13 cellular contexts compared by ENCODE assay signal in the genomic region with DNA sequence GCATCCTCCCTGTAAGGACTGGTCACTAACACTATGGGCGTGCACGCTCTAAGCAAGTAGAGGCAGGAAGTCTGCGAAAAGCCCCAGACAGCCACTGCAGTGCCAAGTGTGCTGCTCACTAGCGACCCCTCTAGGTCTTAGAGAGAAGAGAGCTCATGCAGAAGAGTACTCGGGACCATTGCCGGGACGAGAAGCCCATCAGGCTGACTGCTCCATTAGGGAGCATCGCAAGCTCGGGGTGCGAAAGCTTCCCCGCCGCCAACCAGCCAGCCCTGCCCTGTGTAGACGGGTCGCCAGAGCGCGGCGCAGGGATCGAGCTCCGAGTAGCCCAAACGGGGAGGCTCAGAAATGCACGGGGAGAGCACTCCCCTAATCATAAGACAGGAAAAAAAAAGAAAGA. TPM values are rescaled to one million over a fixed set of nuclear protein-coding genes. Genes with fewer than 3 reads are reported as not detected.
DNase-seq lines count a peak whose midpoint lies in the region; ATAC-seq, FAIRE-seq and TF ChIP-seq lines count a peak whose summit lies in the region.
"Had no signal": no experiment of that assay in that cellular context is flagged by ENCODE, and none has a peak within 500 bp of the region (broad histone marks: within the 10 kb centered on the region; RNA-seq: fewer than 3 reads in every experiment).

No MANE protein-coding gene starts in this region.

- H3K9me1 ChIP-seq in keratinocyte (ENCODE audit: control insufficient read depth, extremely low read depth, insufficient read depth, low read length) = no peaks in the 10 kb centered on the region

- in situ Hi-C loops in astrocyte of the spinal cord (cut with HindIII; ENCODE audit: low sequenced_read_pairs) = no loop called here

- H4K20me1 ChIP-seq in DND-41 (ENCODE audit: insufficient read depth, low read length) = no peaks in the 10 kb centered on the region
- H4K20me1 ChIP-seq in keratinocyte (ENCODE audit: control insufficient read depth, extremely low read depth, insufficient read depth, low read length) = no peaks in the 10 kb centered on the region

- no peak overlapping the region for H3K4me2 ChIP-seq in DND-41 (ENCODE audit: insufficient read depth, low read length)
- no peak overlapping the region for H3K4me2 ChIP-seq in keratinocyte (ENCODE audit: control insufficient read depth, extremely low read depth, insufficient read depth, low read depth, low read length)

- H3K4me1 ChIP-seq in DND-41 (ENCODE audit: insufficient read depth, low read length) (no peaks in the 10 kb centered on the region), keratinocyte (ENCODE audit: control insufficient read depth, extremely low read depth, insufficient read depth, low read length) (no peaks in the 10 kb centered on the region), right cardiac atrium (ENCODE audit: control insufficient read depth, insufficient read depth, low read length) (peaks cover 3% of the 10 kb centered on the region)
- H3K4me1 ChIP-seq: colonic mucosa had no signal

- H3K4me1 Mint-ChIP-seq in HFFc6 (ENCODE audit: low read depth) = no peaks in the 10 kb centered on the region; the same call in 1 of the 2 replicates

- dilution Hi-C loops in keratinocyte (cut with MboI; ENCODE audit: extremely low pct_ligation_motif_present, low sequenced_read_pairs) = no loop called here

- no peaks in the 10 kb centered on the region for H3K9me3 Mint-ChIP-seq in HFFc6

- H2AFZ ChIP-seq in DND-41 (ENCODE audit: low read depth, low read length) (no peak overlapping the region), keratinocyte (ENCODE audit: control insufficient read depth, low read length) (no peak overlapping the region)

- no peak for FAIRE-seq in keratinocyte (lab: Jason Lieb, UNC)

- H3K27ac Mint-ChIP-seq in HFFc6 = no peak overlapping the region

- no peaks in the 10 kb centered on the region for H3K9me3 ChIP-seq in DND-41 (ENCODE audit: insufficient read depth, low read length, severe bottlenecking)
- no peaks in the 10 kb centered on the region for H3K9me3 ChIP-seq in keratinocyte (ENCODE audit: control insufficient read depth, low read depth, low read length)
- H3K9me3 ChIP-seq in right cardiac atrium (ENCODE audit: control insufficient read depth, low read length) = no peaks in the 10 kb centered on the region
- H3K9me3 ChIP-seq: colonic mucosa had no signal

- H3K4me3 ChIP-seq in DND-41 (ENCODE audit: low read depth in 1 of 2, low read length in 2 of 2) (no peak overlapping the region), astrocyte of the spinal cord (ENCODE audit: low read depth, low read length) (no peak overlapping the region), keratinocyte (ENCODE audit: control insufficient read depth in 2 of 3, extremely low read depth in 1 of 3, insufficient read depth in 2 of 3, low read depth in 1 of 3, low read length in 3 of 3) (no peak overlapping the region), right cardiac atrium (ENCODE audit: low read length) (no peak overlapping the region)
- H3K4me3 ChIP-seq: colonic mucosa had no signal

- H3K27ac ChIP-seq in DND-41 (ENCODE audit: low read length) (no peak overlapping the region), keratinocyte (ENCODE audit: control insufficient read depth, insufficient read depth, low read length) (no peak overlapping the region), right cardiac atrium (ENCODE audit: low read length) (no peak overlapping the region)
- H3K27ac ChIP-seq: colonic mucosa had no signal

- H3K9ac ChIP-seq in DND-41 (ENCODE audit: low read depth, low read length) = no peak overlapping the region
- H3K9ac ChIP-seq in keratinocyte (ENCODE audit: control insufficient read depth, extremely low read depth, insufficient read depth, low read length) = no peak overlapping the region

- no peaks in the 10 kb centered on the region for H3K36me3 Mint-ChIP-seq in HFFc6 (ENCODE audit: low read depth)

- no peaks in the 10 kb centered on the region for H3K79me2 ChIP-seq in DND-41 (ENCODE audit: insufficient read depth, low read length)
- no peaks in the 10 kb centered on the region for H3K79me2 ChIP-seq in keratinocyte (ENCODE audit: control insufficient read depth, insufficient read depth, low read length)

- TF ChIP-seq CTCF in DND-41 (IDR thresholded peaks at IDR 0.05; ENCODE audit: borderline replicate concordance, extremely low read depth, low read length, poor library complexity, severe bottlenecking) (peak; percentile 34), HFFc6 (IDR thresholded peaks at IDR 0.05) (peak; percentile 24), astrocyte of the spinal cord (IDR thresholded peaks at IDR 0.05; ENCODE audit: low read depth, low read length) (peak; percentile 37), keratinocyte (optimal IDR thresholded peaks at IDR 0.05 in 1 of 3, IDR thresholded peaks at IDR 0.05 in 1 of 3, conservative IDR thresholded peaks at IDR 0.05 in 1 of 3; ENCODE audit: extremely low read depth in 1 of 3, insufficient read depth in 2 of 3, low read length in 3 of 3) (peak; percentile 13 to 30 (median 19))

- H3K27me3 Mint-ChIP-seq in HFFc6 (ENCODE audit: insufficient read depth) = peaks cover 8% of the 10 kb centered on the region; the same call in 1 of the 2 replicates

- H3K27me3 ChIP-seq in DND-41 (ENCODE audit: insufficient read depth, low read length, poor library complexity) (peaks cover 9% of the 10 kb centered on the region), keratinocyte (ENCODE audit: control insufficient read depth, extremely low read depth, insufficient read depth, low read length) (peaks cover 29% of the 10 kb centered on the region), right cardiac atrium (ENCODE audit: control insufficient read depth, insufficient read depth) (peaks cover 17% of the 10 kb centered on the region)

- WGBS in right cardiac atrium = 5% methylated on average over 21 of the region's 21 CpGs

- no peak for DNase-seq in DND-41
- DNase-seq in HFFc6 = no peak
- no peak for DNase-seq in astrocyte of the spinal cord (ENCODE audit: low read depth, low spot score)
- no peak for DNase-seq in keratinocyte (ENCODE audit: low read depth, low spot score)
- DNase-seq in A172 (ENCODE audit: low spot score) = no peak
- no peak for DNase-seq in head of caudate nucleus
- no peak for DNase-seq in right cardiac atrium
- DNase-seq: colonic mucosa, NCI-H524 treated with DMSO at 0.1 percent for 48 hours, nucleus accumbens, T1000 had no signal

- ATAC-seq in DND-41 (ENCODE audit: insufficient read depth, low read depth) (no peak), GM19023 (IDR thresholded peaks at IDR 0.05; ENCODE audit: unreplicated experiment) (no peak), right cardiac atrium (no peak)

- intact Hi-C loops in head of caudate nucleus (cut with DNase I) (no loop called here), right cardiac atrium (cut with DNase I) (no loop called here)

- H3K4me3 Mint-ChIP-seq in HFFc6 = no peak overlapping the region
- H3K4me3 Mint-ChIP-seq: activated T-helper 1 cell treated with anti-CD3 and anti-CD28 coated beads, Interleukin-12 subunit alpha, Interleukin-12 subunit beta, Interleukin-2, Interleukin-4 antibody, amounts not matched to agents 30 ng/mL and 10 ng/mL and 1 ng/mL, durations not matched to agents 14 hours and 24 hours and 36 hours had no signal

- H3K36me3 ChIP-seq in DND-41 (ENCODE audit: insufficient read depth, low read length) (no peaks in the 10 kb centered on the region), keratinocyte (ENCODE audit: control insufficient read depth in 2 of 2, extremely low read depth in 1 of 2, insufficient read depth in 2 of 2, low read length in 2 of 2) (no peaks in the 10 kb centered on the region)
- H3K36me3 ChIP-seq: colonic mucosa had no signal

RNA-seq across cellular contexts. Expression of a gene that starts 16.6 kb away (rescaled TPM):
- not detected for total RNA-seq in HFFc6 (2021; fragmentation: NEBNext Ultra II Directional; extraction: Animal tissue kit (Norgen Biotek cat#: 25700))
- polyA plus RNA-seq in keratinocyte (not detected in 3 replicates), right cardiac atrium (not detected)
- polyA plus RNA-seq in keratinocyte (2011; ENCODE audit: low read depth) = not detected
- polyA plus RNA-seq in keratinocyte (2011; cell fraction: cytosol; rRNA removed) = not detected in 2 replicates
- 0.03 TPM in 1 of 2 replicates, not detected in the other for polyA plus RNA-seq in keratinocyte (2011; cell fraction: nucleus; rRNA removed)
- 0.04 TPM in 1 of 2 replicates, not detected in the other for polyA plus RNA-seq in keratinocyte (2012; ENCODE audit: low replicate concordance)
- polyA minus RNA-seq in keratinocyte = not detected in 3 replicates
- not detected for polyA minus RNA-seq in keratinocyte (2011; cell fraction: cytosol; rRNA and poly(A)+ RNA removed)
- not detected in 2 replicates for polyA minus RNA-seq in keratinocyte (2011; cell fraction: nucleus; rRNA and poly(A)+ RNA removed)
- not detected in 2 replicates for total RNA-seq in A172 (2014; rRNA removed; shearing (Covaris generic))
- not detected for total RNA-seq in right cardiac atrium
- total RNA-seq: colonic mucosa had no signal
